In genomic region chr6:27251672-27252251, GRCh38 we compare ENCODE assay signal across 1 cellular context.
TF ChIP-seq lines count a peak whose summit lies in the region.

No MANE protein-coding gene starts in this region.

TF ChIP-seq in K562, 482 proteins besides CTCF, POLR2A, EP300 and RAD21 (continued from another document and continues in another):
- TF ChIP-seq AFF1 (IDR thresholded peaks at IDR 0.05; ENCODE audit: low read depth in 1 of 2, partially characterized antibody in 2 of 2) (peak in 1 of 2 experiments; percentile 39), FOXP1 (CRISPR knock-in tag; IDR thresholded peaks at IDR 0.05) (peak; percentile 76), MCM2 (IDR thresholded peaks at IDR 0.05; ENCODE audit: low read depth) (no peak), LCOR (CRISPR knock-in tag; IDR thresholded peaks at IDR 0.05) (peak; percentile 28; the same call in 1 of the 2 replicates), SIN3B (IDR thresholded peaks at IDR 0.05; ENCODE audit: low read depth) (no peak), FUS (optimal IDR thresholded peaks at IDR 0.05; ENCODE audit: low read depth, low read length) (peak; percentile 70), BCOR (IDR thresholded peaks at IDR 0.05) (peak; percentile 99), IRF2 (CRISPR knock-in tag; IDR thresholded peaks at IDR 0.05) (no peak), NFXL1 (CRISPR knock-in tag; IDR thresholded peaks at IDR 0.05) (no peak), ATF6 (CRISPR knock-in tag; IDR thresholded peaks at IDR 0.05) (peak; percentile 79), ZNF253 (CRISPR knock-in tag; conservative IDR thresholded peaks at IDR 0.05) (no peak), HDAC8 (tag; IDR thresholded peaks at IDR 0.05) (no peak), HNRNPLL (IDR thresholded peaks at IDR 0.05; ENCODE audit: low read depth, low read length, poor library complexity, severe bottlenecking) (peak; percentile 83), SIRT6 (IDR thresholded peaks at IDR 0.05; ENCODE audit: low read depth, low read length) (no peak), HMG20A (CRISPR knock-in tag; conservative IDR thresholded peaks at IDR 0.05) (no peak), EWSR1 (IDR thresholded peaks at IDR 0.05; ENCODE audit: borderline replicate concordance, low read depth, partially characterized antibody) (no peak), ZNF518B (CRISPR knock-in tag; IDR thresholded peaks at IDR 0.05) (no peak), KAT2B (IDR thresholded peaks at IDR 0.05; ENCODE audit: low read depth, low read length) (peak; percentile 81), THAP7 (CRISPR knock-in tag; IDR thresholded peaks at IDR 0.05) (no peak), HNRNPUL1 (IDR thresholded peaks at IDR 0.05; ENCODE audit: low read length) (no peak), ZNF511 (CRISPR knock-in tag; IDR thresholded peaks at IDR 0.05) (no peak), MCM7 (IDR thresholded peaks at IDR 0.05) (no peak), MNT (conservative IDR thresholded peaks at IDR 0.05) (peak in 1 of 2 experiments; percentile 49; a peak in 2 of 4 replicates), ERF (CRISPR knock-in tag; IDR thresholded peaks at IDR 0.05) (peak; percentile 3; the same call in 1 of the 2 replicates), ZNF436 (CRISPR knock-in tag; IDR thresholded peaks at IDR 0.05) (no peak), PYGO2 (tag; IDR thresholded peaks at IDR 0.05) (no peak), NBN (IDR thresholded peaks at IDR 0.05; ENCODE audit: low read depth) (peak; percentile 79; the same call in 1 of the 2 replicates), FOXM1 (IDR thresholded peaks at IDR 0.05; ENCODE audit: low read depth) (no peak), FOXM1 (CRISPR knock-in tag; IDR thresholded peaks at IDR 0.05; ENCODE audit: low read depth) (peak; percentile 60; the same call in 1 of the 2 replicates), POLR2H (tag; IDR thresholded peaks at IDR 0.05; ENCODE audit: low read depth) (peak; percentile 65), NKRF (IDR thresholded peaks at IDR 0.05; ENCODE audit: borderline replicate concordance) (peak; percentile 62; the same call in 1 of the 2 replicates), JUNB (CRISPR knock-in tag; conservative IDR thresholded peaks at IDR 0.05) (no peak; the same call in 1 of the 2 replicates), CEBPG (CRISPR knock-in tag; IDR thresholded peaks at IDR 0.05) (no peak), CEBPG (tag; conservative IDR thresholded peaks at IDR 0.05 in 1 of 2, IDR thresholded peaks at IDR 0.05 in 1 of 2) (no peak), ELF1 (tag; IDR thresholded peaks at IDR 0.05) (no peak), ZNF354B (CRISPR knock-in tag; IDR thresholded peaks at IDR 0.05) (no peak), ZC3H8 (IDR thresholded peaks at IDR 0.05) (no peak), ZNF609 (CRISPR knock-in tag; IDR thresholded peaks at IDR 0.05; ENCODE audit: borderline replicate concordance) (no peak; the same call in 1 of the 2 replicates), PTTG1 (tag; IDR thresholded peaks at IDR 0.05; ENCODE audit: low read depth) (no peak), CBX5 (IDR thresholded peaks at IDR 0.05; ENCODE audit: borderline replicate concordance, low read depth) (peak; percentile 63; the same call in 1 of the 2 replicates), POU5F1 (IDR thresholded peaks at IDR 0.05; ENCODE audit: borderline replicate concordance, low read depth, low read length, partially characterized antibody) (no peak), BRD9 (IDR thresholded peaks at IDR 0.05; ENCODE audit: low read depth, partially characterized antibody) (no peak), DIDO1 (tag; IDR thresholded peaks at IDR 0.05; ENCODE audit: low read depth) (no peak)
